In the genomic region with DNA sequence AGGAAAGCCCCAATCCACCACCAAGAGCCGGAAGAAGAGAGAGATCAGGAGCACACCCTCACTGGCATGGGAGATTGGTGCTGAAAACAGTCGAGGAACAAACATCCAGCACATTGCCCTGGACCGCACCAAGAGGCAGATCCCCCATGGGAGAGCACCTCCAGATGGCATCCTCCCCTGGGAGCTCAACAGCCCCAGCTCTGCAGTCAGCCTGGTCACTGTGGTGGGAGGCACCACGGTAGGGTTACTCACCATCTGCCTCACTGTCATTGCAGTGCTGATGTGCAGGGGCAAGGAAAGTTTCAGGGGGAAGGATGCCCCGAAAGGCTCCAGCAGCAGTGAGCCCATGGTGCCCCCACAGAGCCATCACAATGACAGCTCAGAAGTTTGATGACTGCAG, we compare ENCODE assay signal across 1 cellular context.
TF ChIP-seq lines count a peak whose summit lies in the region.

No MANE protein-coding gene starts in this region.

TF ChIP-seq in GM12878, 131 proteins besides CTCF, POLR2A, EP300 and RAD21 (continued from another document):
- TF ChIP-seq BACH1 (IDR thresholded peaks at IDR 0.05; ENCODE audit: borderline replicate concordance), result no peak
- no peak for TF ChIP-seq BMI1 (IDR thresholded peaks at IDR 0.05; ENCODE audit: borderline replicate concordance)
- TF ChIP-seq ZNF384 (IDR thresholded peaks at IDR 0.05; ENCODE audit: borderline replicate concordance, low read depth, low read length), result no peak
- no peak for TF ChIP-seq MXI1 (IDR thresholded peaks at IDR 0.05; ENCODE audit: low read depth, low read length)
- TF ChIP-seq, protein P1, sequence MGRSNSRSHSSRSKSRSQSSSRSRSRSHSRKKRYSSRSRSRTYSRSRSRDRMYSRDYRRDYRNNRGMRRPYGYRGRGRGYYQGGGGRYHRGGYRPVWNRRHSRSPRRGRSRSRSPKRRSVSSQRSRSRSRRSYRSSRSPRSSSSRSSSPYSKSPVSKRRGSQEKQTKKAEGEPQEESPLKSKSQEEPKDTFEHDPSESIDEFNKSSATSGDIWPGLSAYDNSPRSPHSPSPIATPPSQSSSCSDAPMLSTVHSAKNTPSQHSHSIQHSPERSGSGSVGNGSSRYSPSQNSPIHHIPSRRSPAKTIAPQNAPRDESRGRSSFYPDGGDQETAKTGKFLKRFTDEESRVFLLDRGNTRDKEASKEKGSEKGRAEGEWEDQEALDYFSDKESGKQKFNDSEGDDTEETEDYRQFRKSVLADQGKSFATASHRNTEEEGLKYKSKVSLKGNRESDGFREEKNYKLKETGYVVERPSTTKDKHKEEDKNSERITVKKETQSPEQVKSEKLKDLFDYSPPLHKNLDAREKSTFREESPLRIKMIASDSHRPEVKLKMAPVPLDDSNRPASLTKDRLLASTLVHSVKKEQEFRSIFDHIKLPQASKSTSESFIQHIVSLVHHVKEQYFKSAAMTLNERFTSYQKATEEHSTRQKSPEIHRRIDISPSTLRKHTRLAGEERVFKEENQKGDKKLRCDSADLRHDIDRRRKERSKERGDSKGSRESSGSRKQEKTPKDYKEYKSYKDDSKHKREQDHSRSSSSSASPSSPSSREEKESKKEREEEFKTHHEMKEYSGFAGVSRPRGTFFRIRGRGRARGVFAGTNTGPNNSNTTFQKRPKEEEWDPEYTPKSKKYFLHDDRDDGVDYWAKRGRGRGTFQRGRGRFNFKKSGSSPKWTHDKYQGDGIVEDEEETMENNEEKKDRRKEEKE (IDR thresholded peaks at IDR 0.05), result no peak
- no peak for TF ChIP-seq RFX5 (IDR thresholded peaks at IDR 0.05; ENCODE audit: low read depth, low read length)
- no peak for TF ChIP-seq YBX1 (IDR thresholded peaks at IDR 0.05)
